In the genomic region with DNA sequence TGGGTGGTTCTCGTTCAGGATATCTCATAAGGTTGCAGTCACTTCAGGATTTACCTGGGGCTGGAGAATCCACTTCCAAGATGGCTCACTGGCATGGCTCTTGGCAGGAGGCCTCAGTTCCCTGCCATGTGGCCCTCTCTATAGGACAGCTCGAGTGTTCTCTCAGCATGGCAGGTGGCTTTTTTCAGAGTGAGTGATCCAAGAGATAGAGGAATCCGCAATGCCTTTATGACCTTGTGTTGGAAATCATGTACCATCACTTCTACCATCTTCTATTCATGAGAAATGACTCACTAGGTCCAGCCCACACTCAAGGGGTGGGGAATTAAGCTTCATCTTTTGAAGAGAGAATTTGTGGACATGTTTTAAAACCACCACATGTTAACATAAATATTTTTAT, we compare ENCODE assay signal across 11 cellular contexts. TPM values are rescaled to one million over a fixed set of nuclear protein-coding genes. Genes with fewer than 3 reads are reported as not detected.
DNase-seq lines count a peak whose midpoint lies in the region; ATAC-seq lines count a peak whose summit lies in the region.
"Had no signal": no experiment of that assay in that cellular context is flagged by ENCODE, and none has a peak within 500 bp of the region (broad histone marks: within the 10 kb centered on the region; RNA-seq: fewer than 3 reads in every experiment).

No MANE protein-coding gene starts in this region.

- H3K36me3 Mint-ChIP-seq in CD4-positive, CD25-positive, alpha-beta regulatory T cell = peaks cover 19% of the 10 kb centered on the region
- peaks cover 91% of the 10 kb centered on the region for H3K36me3 Mint-ChIP-seq in activated T-cell treated with anti-CD3 and anti-CD28 coated beads, Interleukin-2, amount 50 U/mL, for 24 hours (ENCODE audit: low read depth)

- H3K4me3 ChIP-seq in CD4-positive, CD25-positive, alpha-beta regulatory T cell (ENCODE audit: low read depth, low read length) = peak overlapping the region; percentile 78
- H3K4me3 ChIP-seq: ascending aorta had no signal

- H3K27ac ChIP-seq in CD4-positive, CD25-positive, alpha-beta regulatory T cell (ENCODE audit: insufficient read depth, low read length, poor library complexity, severe bottlenecking) = peak overlapping the region; percentile 95
- peak overlapping the region; percentile 38 for H3K27ac ChIP-seq in KOPT-K1 (ENCODE audit: low read depth, low read length, poor library complexity, severe bottlenecking)
- H3K27ac ChIP-seq: ascending aorta had no signal

- ATAC-seq in CD4-positive, CD25-positive, alpha-beta regulatory T cell (ENCODE audit: low read depth in 2 of 2) = peak in 1 of 2 donors; percentile 28
- ATAC-seq in HG02571 (IDR thresholded peaks at IDR 0.05; ENCODE audit: unreplicated experiment) = no peak

- no peaks in the 10 kb centered on the region for H3K27me3 Mint-ChIP-seq in CD4-positive, CD25-positive, alpha-beta regulatory T cell
- H3K27me3 Mint-ChIP-seq in activated T-cell treated with anti-CD3 and anti-CD28 coated beads, Interleukin-2, amount 50 U/mL, for 24 hours = no peaks in the 10 kb centered on the region

- peaks cover 0 to 2% (median 0%) of the 10 kb centered on the region in 7 donors for H3K9me3 Mint-ChIP-seq in CD4-positive, CD25-positive, alpha-beta regulatory T cell
- H3K9me3 Mint-ChIP-seq in activated T-cell treated with anti-CD3 and anti-CD28 coated beads, Interleukin-2, amount 50 U/mL, for 24 hours = peaks cover 2% of the 10 kb centered on the region

- DNase-seq in CD4-positive, CD25-positive, alpha-beta regulatory T cell = peak in 1 of 3 donors; percentile 42
- DNase-seq in activated T-cell treated with anti-CD3 and anti-CD28 coated beads, Interleukin-2, amount 50 U/mL, for 24 hours = peak; percentile 71
- peak; percentile 33 to 46 for DNase-seq in stimulated activated CD4-positive, alpha-beta T cell treated with anti-CD3 and anti-CD28 coated beads, Interleukin-12 subunit alpha, Interleukin-12 subunit beta, amount 100 ng/mL, for 24 hours (ENCODE audit: low read depth in 2 of 2)
- no peak for DNase-seq in anterior cingulate cortex (lab: John Stamatoyannopoulos, UW)
- DNase-seq in ecto neural progenitor cell (ENCODE audit: low spot score) = no peak
- no peak for DNase-seq in GOT3 (lab: John Stamatoyannopoulos, UW)

- H3K27ac Mint-ChIP-seq in CD4-positive, CD25-positive, alpha-beta regulatory T cell = peak overlapping the region; percentile 98 to 99 (median 98)
- H3K27ac Mint-ChIP-seq in activated T-cell treated with anti-CD3 and anti-CD28 coated beads, Interleukin-2, amount 50 U/mL, for 24 hours = peak overlapping the region; percentile 99

- peaks cover 56 to 99% (median 70%) of the 10 kb centered on the region in 4 donors for H3K4me1 Mint-ChIP-seq in CD4-positive, CD25-positive, alpha-beta regulatory T cell
- peaks cover 94% of the 10 kb centered on the region for H3K4me1 Mint-ChIP-seq in activated T-cell treated with anti-CD3 and anti-CD28 coated beads, Interleukin-2, amount 50 U/mL, for 24 hours (ENCODE audit: low read depth)

- H3K4me1 ChIP-seq in CD4-positive, CD25-positive, alpha-beta regulatory T cell (ENCODE audit: control insufficient read depth, insufficient read depth, low read length, poor library complexity, severe bottlenecking) = peaks cover 78% of the 10 kb centered on the region
- H3K4me1 ChIP-seq: ascending aorta had no signal

- no peaks in the 10 kb centered on the region for H3K9me3 ChIP-seq in CD4-positive, CD25-positive, alpha-beta regulatory T cell (ENCODE audit: control insufficient read depth in 2 of 2, low read length in 2 of 2)
- H3K9me3 ChIP-seq in KOPT-K1 (ENCODE audit: insufficient read depth, low read length, poor library complexity, severe bottlenecking) = no peaks in the 10 kb centered on the region
- H3K9me3 ChIP-seq: ascending aorta had no signal

- no peaks in the 10 kb centered on the region for H3K27me3 ChIP-seq in CD4-positive, CD25-positive, alpha-beta regulatory T cell (ENCODE audit: control insufficient read depth, insufficient read depth, low read length)
- H3K27me3 ChIP-seq: ascending aorta had no signal

- peaks cover under 1% of the 10 kb centered on the region for H3K36me3 ChIP-seq in CD4-positive, CD25-positive, alpha-beta regulatory T cell (ENCODE audit: control insufficient read depth, insufficient read depth, low read length)
- H3K36me3 ChIP-seq in KOPT-K1 (ENCODE audit: insufficient read depth, low read length) = no peaks in the 10 kb centered on the region
- H3K36me3 ChIP-seq: ascending aorta had no signal

- H3K4me3 Mint-ChIP-seq in CD4-positive, CD25-positive, alpha-beta regulatory T cell = peak overlapping the region; percentile 81 to 86 (median 82)
- peak overlapping the region; percentile 79 for H3K4me3 Mint-ChIP-seq in activated T-cell treated with anti-CD3 and anti-CD28 coated beads, Interleukin-2, amount 50 U/mL, for 24 hours

RNA-seq across cellular contexts. Expression of gene PPP1R16B, which starts 37.8 kb away (rescaled TPM):
- total RNA-seq in CD4-positive, CD25-positive, alpha-beta regulatory T cell = 84.1 TPM
- polyA plus RNA-seq in CD4-positive, CD25-positive, alpha-beta regulatory T cell = 10 to 100 TPM; 16.5 to 26.8 (median 25.0) TPM
- total RNA-seq: epithelial cell of proximal tubule had no signal
- polyA plus RNA-seq: BJ had no signal

Comparison
In these comparisons a context has a peak if more than half of its experiments do, and no peak if none do; other contexts are left out.
1. DNase-seq: peak in activated T-cell treated with anti-CD3 and anti-CD28 coated beads, Interleukin-2, amount 50 U/mL, for 24 hours (single experiment) and stimulated activated CD4-positive, alpha-beta T cell treated with anti-CD3 and anti-CD28 coated beads, Interleukin-12 subunit alpha, Interleukin-12 subunit beta, amount 100 ng/mL, for 24 hours (2 of 2); none in anterior cingulate cortex (0 of 58), ecto neural progenitor cell (single experiment) and GOT3 (single experiment).